1 cellular context compared by ENCODE assay signal in genomic region chr16:81466351-81466960, GRCh38.
A peak's percentile ranks its signal among the peaks of the same experiment; 100 is the strongest.
TF ChIP-seq lines count a peak whose summit lies in the region.

No MANE protein-coding gene starts in this region.

TF ChIP-seq in HepG2, 621 proteins besides CTCF, POLR2A, EP300 and RAD21 (continued from another document):
- TF ChIP-seq DPF2 (CRISPR knock-in tag; IDR thresholded peaks at IDR 0.05; ENCODE audit: borderline replicate concordance, low read depth) (no peak), PATZ1 (CRISPR knock-in tag; IDR thresholded peaks at IDR 0.05) (peak; percentile 25; the same call in 1 of the 2 replicates), CREM (IDR thresholded peaks at IDR 0.05) (peak; percentile 16; the same call in 1 of the 2 replicates), CREM (CRISPR knock-in tag; IDR thresholded peaks at IDR 0.05) (no peak), RBM22 (optimal IDR thresholded peaks at IDR 0.05; ENCODE audit: low read length) (peak; percentile 48), HNF4A (CRISPR knock-in tag; IDR thresholded peaks at IDR 0.05) (peak; percentile 25; the same call in 1 of the 2 replicates), ZNF24 (IDR thresholded peaks at IDR 0.05) (no peak), GATAD2A (CRISPR knock-in tag; IDR thresholded peaks at IDR 0.05) (0 out of 2 replicates have a peak, but pooled peaks have one; percentile 10), ZNF674 (CRISPR knock-in tag; IDR thresholded peaks at IDR 0.05; ENCODE audit: low read depth) (0 out of 2 replicates have a peak, but pooled peaks have one; percentile 5), FIP1L1 (IDR thresholded peaks at IDR 0.05; ENCODE audit: borderline replicate concordance, insufficient read depth, low read depth, low read length) (no peak), IKZF5 (CRISPR knock-in tag; IDR thresholded peaks at IDR 0.05) (0 out of 2 replicates have a peak, but pooled peaks have one; percentile 9), NR0B2 (CRISPR knock-in tag; IDR thresholded peaks at IDR 0.05) (no peak), BCL6 (CRISPR knock-in tag; IDR thresholded peaks at IDR 0.05) (0 out of 2 replicates have a peak, but pooled peaks have one; percentile 14), RXRB (CRISPR knock-in tag; IDR thresholded peaks at IDR 0.05; ENCODE audit: borderline replicate concordance) (no peak)
TF ChIP-seq in HepG2: peak in this region for 11.
